7 cellular contexts compared by ENCODE assay signal in genomic region chr1:108474516-108474915, GRCh38. TPM values are rescaled to one million over a fixed set of nuclear protein-coding genes. Genes with fewer than 3 reads are reported as not detected.
"Had no signal": no experiment of that assay in that cellular context is flagged by ENCODE, and none has a peak within 500 bp of the region (broad histone marks: within the 10 kb centered on the region; RNA-seq: fewer than 3 reads in every experiment).

No MANE protein-coding gene starts in this region.

RNA-seq across cellular contexts. Expression of gene NBPF6, which starts 24.4 kb away (rescaled TPM):
- total RNA-seq: OCI-LY7, Right ventricle myocardium inferior, Right ventricle myocardium superior, SJSA1, SK-MEL-5, T-cell had no signal
- polyA plus RNA-seq: SK-N-SH had no signal
